In genomic region chr7:22255342-22255741, GRCh38 we compare ENCODE assay signal across 21 cellular contexts.
DNase-seq lines count a peak whose midpoint lies in the region; ATAC-seq and TF ChIP-seq lines count a peak whose summit lies in the region.
"Had no signal": no experiment of that assay in that cellular context is flagged by ENCODE, and none has a peak within 500 bp of the region (broad histone marks: within the 10 kb centered on the region; RNA-seq: fewer than 3 reads in every experiment).

No MANE protein-coding gene starts in this region.

- peaks cover 3% of the 10 kb centered on the region for H3K4me1 Mint-ChIP-seq in activated CD4-positive, alpha-beta memory T cell treated with anti-CD3 and anti-CD28 coated beads for 36 hours (ENCODE audit: low read depth)
- H3K4me1 Mint-ChIP-seq in stimulated activated naive CD8-positive, alpha-beta T cell treated with anti-CD3 and anti-CD28 coated beads, Interleukin-15, amount 100 ng/mL, for 72 hours: no peaks in the 10 kb centered on the region
- H3K4me1 Mint-ChIP-seq: CD14-positive monocyte had no signal

- CTCF ChIA-PET in activated CD4-positive, alpha-beta memory T cell treated with anti-CD3 and anti-CD28 coated beads for 36 hours (lab: Charles Lee): interaction anchor here (0.6 kb wide), 1 partner anchor 548 kb away, joined by 3 read pairs; no protein-coding TSS in a partner anchor

- H3K27ac Mint-ChIP-seq in activated CD4-positive, alpha-beta memory T cell treated with anti-CD3 and anti-CD28 coated beads for 36 hours: no peak overlapping the region
- H3K27ac Mint-ChIP-seq in stimulated activated naive CD8-positive, alpha-beta T cell treated with anti-CD3 and anti-CD28 coated beads, Interleukin-15, amount 100 ng/mL, for 72 hours: peak overlapping the region in 1 of 2 donors; percentile 12
- H3K27ac Mint-ChIP-seq: activated T-helper 2 cell treated with anti-CD3 and anti-CD28 coated beads, Interferon-gamma antibody, Interleukin-2, Interleukin-4, amounts not matched to agents 10 μg/mL and 5 μg/mL and 100 μg/mL, durations not matched to agents 14 hours and 24 hours and 36 hours; type B pancreatic cell had no signal

- H3K36me3 Mint-ChIP-seq in activated CD4-positive, alpha-beta memory T cell treated with anti-CD3 and anti-CD28 coated beads for 36 hours: no peaks in the 10 kb centered on the region
- H3K36me3 Mint-ChIP-seq: CD14-positive monocyte, type B pancreatic cell had no signal

- TF ChIP-seq CTCF in dorsolateral prefrontal cortex (IDR thresholded peaks at IDR 0.05 in 54 of 56, conservative IDR thresholded peaks at IDR 0.05 in 2 of 56; ENCODE audit: low read depth in 1 of 56, partially characterized antibody in 56 of 56): no peak

- peak; percentile 20 for DNase-seq in stimulated activated CD4-positive, alpha-beta T cell treated with anti-CD3 and anti-CD28 coated beads, Interleukin-15, amount 100 ng/mL, for 24 hours
- no peak for DNase-seq in stimulated activated CD4-positive, alpha-beta T cell treated with anti-CD3 and anti-CD28 coated beads, Interleukin-4, amount 100 ng/mL, for 4 hours
- DNase-seq in activated CD4-positive, alpha-beta memory T cell treated with anti-CD3 and anti-CD28 coated beads for 36 hours: peak; percentile 23
- DNase-seq in dorsolateral prefrontal cortex (no peak), SW 1271 (lab: John Stamatoyannopoulos, UW) (no peak)
- no peak for DNase-seq in stimulated activated naive CD8-positive, alpha-beta T cell treated with anti-CD3 and anti-CD28 coated beads, Interleukin-15, amount 100 ng/mL, for 72 hours
- DNase-seq: effector memory CD4-positive, alpha-beta T cell; EL; foreskin fibroblast; GOT3; heart left ventricle; NCI-H2029 treated with DMSO at 0.1 percent for 48 hours; NCI-H226; NCI-H774; occipital lobe had no signal

- H3K4me3 ChIP-seq in dorsolateral prefrontal cortex: peak overlapping the region in 4 of 59 donors; percentile 6 to 38 (median 18)
- H3K4me3 ChIP-seq: heart left ventricle had no signal

- POLR2A ChIA-PET in activated CD4-positive, alpha-beta memory T cell treated with anti-CD3 and anti-CD28 coated beads for 36 hours (lab: Charles Lee): no interaction called here

- ATAC-seq in stimulated activated naive CD8-positive, alpha-beta T cell treated with anti-CD3 and anti-CD28 coated beads, Interleukin-15, amount 100 ng/mL, for 72 hours: peak; percentile 62
- ATAC-seq in GM18498 (IDR thresholded peaks at IDR 0.05; ENCODE audit: unreplicated experiment): no peak
- no peak for ATAC-seq in GM19328 (IDR thresholded peaks at IDR 0.05; ENCODE audit: unreplicated experiment)
- ATAC-seq: SK-N-SH treated with all-trans-retinoic acid at 6 μM for 48 hours had no signal

- peaks cover 2% of the 10 kb centered on the region for H3K27me3 Mint-ChIP-seq in activated CD4-positive, alpha-beta memory T cell treated with anti-CD3 and anti-CD28 coated beads for 36 hours
- peaks cover 24% of the 10 kb centered on the region for H3K27me3 Mint-ChIP-seq in stimulated activated naive CD8-positive, alpha-beta T cell treated with anti-CD3 and anti-CD28 coated beads, Interleukin-15, amount 100 ng/mL, for 72 hours
- H3K27me3 Mint-ChIP-seq: type B pancreatic cell had no signal

- H3K27ac ChIP-seq in dorsolateral prefrontal cortex: peak overlapping the region in 56 of 59 donors; percentile 1 to 97 (median 80)

- H3K4me3 Mint-ChIP-seq in activated CD4-positive, alpha-beta memory T cell treated with anti-CD3 and anti-CD28 coated beads for 36 hours: no peak overlapping the region
- H3K4me3 Mint-ChIP-seq in stimulated activated naive CD8-positive, alpha-beta T cell treated with anti-CD3 and anti-CD28 coated beads, Interleukin-15, amount 100 ng/mL, for 72 hours: no peak overlapping the region
- H3K4me3 Mint-ChIP-seq: CD14-positive monocyte, type B pancreatic cell had no signal

- intact Hi-C loops in activated CD4-positive, alpha-beta memory T cell treated with anti-CD3 and anti-CD28 coated beads for 36 hours (cut with micrococcal nuclease): no loop called here
- intact Hi-C loops in dorsolateral prefrontal cortex (cut with DNase I): loop anchor here (2.0 to 5.0 kb wide), 3 partner anchors 37 to 145 kb away; no protein-coding TSS in a partner anchor

- no peaks in the 10 kb centered on the region for H3K27me3 ChIP-seq in dorsolateral prefrontal cortex
- H3K27me3 ChIP-seq: heart left ventricle had no signal

- H3K9me3 Mint-ChIP-seq in activated CD4-positive, alpha-beta memory T cell treated with anti-CD3 and anti-CD28 coated beads for 36 hours: no peaks in the 10 kb centered on the region
- no peaks in the 10 kb centered on the region for H3K9me3 Mint-ChIP-seq in stimulated activated naive CD8-positive, alpha-beta T cell treated with anti-CD3 and anti-CD28 coated beads, Interleukin-15, amount 100 ng/mL, for 72 hours
- H3K9me3 Mint-ChIP-seq: activated T-helper 2 cell treated with anti-CD3 and anti-CD28 coated beads, Interferon-gamma antibody, Interleukin-2, Interleukin-4, amounts not matched to agents 10 μg/mL and 5 μg/mL and 100 μg/mL, durations not matched to agents 14 hours and 24 hours and 36 hours had no signal

Comparison
In these comparisons a context has a peak if more than half of its experiments do, and no peak if none do; other contexts are left out.
1. DNase-seq: peak in stimulated activated CD4-positive, alpha-beta T cell treated with anti-CD3 and anti-CD28 coated beads, Interleukin-15, amount 100 ng/mL, for 24 hours (single experiment) and activated CD4-positive, alpha-beta memory T cell treated with anti-CD3 and anti-CD28 coated beads for 36 hours (single experiment); none in stimulated activated CD4-positive, alpha-beta T cell treated with anti-CD3 and anti-CD28 coated beads, Interleukin-4, amount 100 ng/mL, for 4 hours (0 of 2), dorsolateral prefrontal cortex (0 of 10), stimulated activated naive CD8-positive, alpha-beta T cell treated with anti-CD3 and anti-CD28 coated beads, Interleukin-15, amount 100 ng/mL, for 72 hours (0 of 2) and SW 1271 (0 of 2).